ENCODE assay signal across 12 cellular contexts in genomic region chr3:71511037-71511436, GRCh38.
DNase-seq lines count a peak whose midpoint lies in the region; TF ChIP-seq lines count a peak whose summit lies in the region.
"Had no signal": no experiment of that assay in that cellular context is flagged by ENCODE, and none has a peak within 500 bp of the region (broad histone marks: within the 10 kb centered on the region; RNA-seq: fewer than 3 reads in every experiment).

No MANE protein-coding gene starts in this region.

- H3K27me3 ChIP-seq in mammary epithelial cell (ENCODE audit: insufficient read depth, low read length) (no peaks in the 10 kb centered on the region), mesendoderm (ENCODE audit: insufficient read depth, low read length, poor library complexity) (no peaks in the 10 kb centered on the region), sigmoid colon (no peaks in the 10 kb centered on the region)

- in situ Hi-C loops in KBM-7 (cut with MboI; ENCODE audit: low pct_unique_long_range_greater_than_20kb, low sequenced_read_pairs) (no loop called here), mammary epithelial cell (cut with MboI; ENCODE audit: low sequenced_read_pairs in 2 of 2) (no loop called here)

- no peak overlapping the region for H3K27ac Mint-ChIP-seq in activated CD4-positive, alpha-beta T cell treated with anti-CD3 and anti-CD28 coated beads, Interleukin-2, amount 10 ng/mL, durations not matched to agents 7 days and 5 days

- CTCF ChIA-PET in mammary epithelial cell (lab: Charles Lee; ENCODE audit: low non-redundant PET) = no interaction called here
- CTCF ChIA-PET in activated CD4-positive, alpha-beta T cell treated with anti-CD3 and anti-CD28 coated beads, Interleukin-2, amount 10 ng/mL, durations not matched to agents 7 days and 5 days (lab: Charles Lee) = interaction anchor here (0.7 kb wide), 1 partner anchor 338 kb away, joined by 3 read pairs; no protein-coding TSS in a partner anchor

- no peak overlapping the region for H3K18ac ChIP-seq in mesendoderm (ENCODE audit: low read length)

- no peaks in the 10 kb centered on the region for H3K27me3 Mint-ChIP-seq in activated CD4-positive, alpha-beta T cell treated with anti-CD3 and anti-CD28 coated beads, Interleukin-2, amount 10 ng/mL, durations not matched to agents 7 days and 5 days
- H3K27me3 Mint-ChIP-seq: naive B cell had no signal

- no peak for TF ChIP-seq CTCF in AG10803 (conservative IDR thresholded peaks at IDR 0.05; ENCODE audit: low read length)
- TF ChIP-seq CTCF in mammary epithelial cell (conservative IDR thresholded peaks at IDR 0.05 in 1 of 2, IDR thresholded peaks at IDR 0.05 in 1 of 2; ENCODE audit: extremely low read depth in 1 of 2, insufficient read depth in 1 of 2, low read depth in 1 of 2, low read length in 2 of 2) = no peak
- TF ChIP-seq CTCF in sigmoid colon (IDR thresholded peaks at IDR 0.05) = no peak

- no peaks in the 10 kb centered on the region for H3K36me3 Mint-ChIP-seq in activated CD4-positive, alpha-beta T cell treated with anti-CD3 and anti-CD28 coated beads, Interleukin-2, amount 10 ng/mL, durations not matched to agents 7 days and 5 days (ENCODE audit: low read depth)

- no peak overlapping the region for H2AK5ac ChIP-seq in mesendoderm (ENCODE audit: low read length)

- H3K79me2 ChIP-seq in mammary epithelial cell (ENCODE audit: insufficient read depth, low read length) (peaks cover 13% of the 10 kb centered on the region), mesendoderm (ENCODE audit: control insufficient read depth, insufficient read depth, low read length) (no peaks in the 10 kb centered on the region)

- no peak for TF ChIP-seq EP300 in sigmoid colon (IDR thresholded peaks at IDR 0.05)

- H4K5ac ChIP-seq in mesendoderm (ENCODE audit: low read length) = no peak overlapping the region

- H3K79me1 ChIP-seq in mesendoderm (ENCODE audit: low read length) = no peaks in the 10 kb centered on the region

- H3K23ac ChIP-seq in mesendoderm (ENCODE audit: low read length) = no peak overlapping the region

- intact Hi-C loops in mammary epithelial cell (cut with micrococcal nuclease) = loop anchor here (5.0 to 10.0 kb wide), 2 partner anchors 174 to 444 kb away; no protein-coding TSS in a partner anchor
- intact Hi-C loops in sigmoid colon (cut with DNase I) = no loop called here

- DNase-seq in AG10803 (ENCODE audit: low read depth) = peak; percentile 88
- peak; percentile 47 for DNase-seq in KBM-7
- DNase-seq in mammary epithelial cell = peak; percentile 43
- peak; percentile 75 for DNase-seq in mesendoderm
- no peak for DNase-seq in sigmoid colon
- no peak for DNase-seq in stimulated activated CD4-positive, alpha-beta T cell treated with anti-CD3 and anti-CD28 coated beads, Interleukin-2, amount 100 ng/mL, for 24 hours
- DNase-seq in activated CD4-positive, alpha-beta T cell treated with anti-CD3 and anti-CD28 coated beads, Interleukin-2, amount 10 ng/mL, durations not matched to agents 7 days and 5 days = no peak
- DNase-seq in putamen (ENCODE audit: low spot score) = no peak
- DNase-seq: Calu3; naive B cell; NCI-H1092 treated with DMSO at 0.1 percent for 48 hours; stimulated activated CD4-positive, alpha-beta T cell treated with anti-CD3 and anti-CD28 coated beads, Interleukin-4, amount 100 ng/mL, for 4 hours had no signal

- peaks cover 36% of the 10 kb centered on the region for H3K4me1 ChIP-seq in mammary epithelial cell (ENCODE audit: insufficient read depth, low read length)
- H3K4me1 ChIP-seq in mesendoderm (ENCODE audit: control insufficient read depth, low read depth, low read length) = peaks cover 2% of the 10 kb centered on the region
- peaks cover 0 to 47% (median 28%) of the 10 kb centered on the region in 4 donors for H3K4me1 ChIP-seq in sigmoid colon

- BruUV-seq in mammary epithelial cell (replicated peaks; lab: Mats Ljungman, UMichigan) = no TSS peak

- no peak overlapping the region for H3K4me3 Mint-ChIP-seq in activated CD4-positive, alpha-beta T cell treated with anti-CD3 and anti-CD28 coated beads, Interleukin-2, amount 10 ng/mL, durations not matched to agents 7 days and 5 days

- dilution Hi-C loops in mammary epithelial cell (cut with HindIII; ENCODE audit: low sequenced_read_pairs) = no loop called here

- peaks cover 18% of the 10 kb centered on the region for H3K4me1 Mint-ChIP-seq in activated CD4-positive, alpha-beta T cell treated with anti-CD3 and anti-CD28 coated beads, Interleukin-2, amount 10 ng/mL, durations not matched to agents 7 days and 5 days

- POLR2A ChIA-PET in activated CD4-positive, alpha-beta T cell treated with anti-CD3 and anti-CD28 coated beads, Interleukin-2, amount 10 ng/mL, durations not matched to agents 7 days and 5 days (lab: Charles Lee) = interaction anchor here (0.6 kb wide), 1 partner anchor 121 kb away, joined by 6 read pairs; no protein-coding TSS in a partner anchor

- WGBS in mammary epithelial cell (ENCODE audit: low coverage, missing lambda C conversion rate) = 38% methylated on average over 3 of the region's 3 CpGs
- WGBS in mesendoderm (ENCODE audit: extremely low coverage, insufficient coverage, low lambda C conversion rate) = no CpG with 5 or more reads among the region's 3 CpGs
- WGBS in sigmoid colon, 2 donors = 64 to 83% methylated on average over 3 of the region's 3 CpGs

- no peak overlapping the region for H3K4ac ChIP-seq in mesendoderm (ENCODE audit: low read depth, low read length)

- no peaks in the 10 kb centered on the region for H3K9me3 ChIP-seq in mammary epithelial cell (replicated peaks; ENCODE audit: insufficient read depth, low read length)
- no peaks in the 10 kb centered on the region for H3K9me3 ChIP-seq in sigmoid colon

- H3K4me2 ChIP-seq in mammary epithelial cell (ENCODE audit: insufficient read depth, low read depth, low read length) (peak overlapping the region; percentile 10), mesendoderm (ENCODE audit: low read length) (no peak overlapping the region)

- TF ChIP-seq POLR2A in sigmoid colon (IDR thresholded peaks at IDR 0.05) = no peak

- H2BK15ac ChIP-seq in mesendoderm (replicated peaks; ENCODE audit: low read depth) = no peak overlapping the region

- no peak overlapping the region for H2BK120ac ChIP-seq in mesendoderm (ENCODE audit: low read depth, low read length)

- H3K4me3 ChIP-seq in AG10803 (ENCODE audit: low read length) = no peak overlapping the region
- H3K4me3 ChIP-seq in mammary epithelial cell (replicated peaks in 1 of 3; ENCODE audit: insufficient read depth in 1 of 3, low read depth in 2 of 3, low read length in 3 of 3) = no peak overlapping the region
- no peak overlapping the region for H3K4me3 ChIP-seq in mesendoderm (ENCODE audit: low read length)
- no peak overlapping the region for H3K4me3 ChIP-seq in sigmoid colon

- no peak overlapping the region for H2AFZ ChIP-seq in mammary epithelial cell (ENCODE audit: low read depth, low read length)

- no peak overlapping the region for H2BK5ac ChIP-seq in mesendoderm (ENCODE audit: low read length)

- no peaks in the 10 kb centered on the region for H3K9me3 Mint-ChIP-seq in activated CD4-positive, alpha-beta T cell treated with anti-CD3 and anti-CD28 coated beads, Interleukin-2, amount 10 ng/mL, durations not matched to agents 7 days and 5 days
- H3K9me3 Mint-ChIP-seq: naive B cell had no signal

- H3K36me3 ChIP-seq in mammary epithelial cell (ENCODE audit: insufficient read depth, low read length) = no peaks in the 10 kb centered on the region
- no peaks in the 10 kb centered on the region for H3K36me3 ChIP-seq in mesendoderm (ENCODE audit: control insufficient read depth, insufficient read depth, low read length)
- no peaks in the 10 kb centered on the region for H3K36me3 ChIP-seq in sigmoid colon

- H4K20me1 ChIP-seq in mammary epithelial cell (ENCODE audit: insufficient read depth, low read length) = no peaks in the 10 kb centered on the region

- H3K27ac ChIP-seq in mammary epithelial cell (ENCODE audit: insufficient read depth, low read depth, low read length) = no peak overlapping the region
- H3K27ac ChIP-seq in mesendoderm (ENCODE audit: low read depth, low read length) = no peak overlapping the region
- peak overlapping the region in 2 of 4 donors; percentile 22 to 76 for H3K27ac ChIP-seq in sigmoid colon

- H3K9ac ChIP-seq in mammary epithelial cell (ENCODE audit: insufficient read depth, low read length) (no peak overlapping the region), mesendoderm (ENCODE audit: low read length) (no peak overlapping the region)

- H3K56ac ChIP-seq in mesendoderm (ENCODE audit: low read length) = no peak overlapping the region

- no peak overlapping the region for H4K8ac ChIP-seq in mesendoderm (ENCODE audit: low read depth, low read length)

Comparison
In these comparisons a context has a peak if more than half of its experiments do, and no peak if none do; other contexts are left out.
1. DNase-seq: peak in AG10803 (single experiment), KBM-7 (single experiment), mammary epithelial cell (single experiment) and mesendoderm (single experiment); none in sigmoid colon (single experiment), stimulated activated CD4-positive, alpha-beta T cell treated with anti-CD3 and anti-CD28 coated beads, Interleukin-2, amount 100 ng/mL, for 24 hours (0 of 2), activated CD4-positive, alpha-beta T cell treated with anti-CD3 and anti-CD28 coated beads, Interleukin-2, amount 10 ng/mL, durations not matched to agents 7 days and 5 days (single experiment) and putamen (single experiment).